ENCODE assay signal across 18 cellular contexts in the genomic region with DNA sequence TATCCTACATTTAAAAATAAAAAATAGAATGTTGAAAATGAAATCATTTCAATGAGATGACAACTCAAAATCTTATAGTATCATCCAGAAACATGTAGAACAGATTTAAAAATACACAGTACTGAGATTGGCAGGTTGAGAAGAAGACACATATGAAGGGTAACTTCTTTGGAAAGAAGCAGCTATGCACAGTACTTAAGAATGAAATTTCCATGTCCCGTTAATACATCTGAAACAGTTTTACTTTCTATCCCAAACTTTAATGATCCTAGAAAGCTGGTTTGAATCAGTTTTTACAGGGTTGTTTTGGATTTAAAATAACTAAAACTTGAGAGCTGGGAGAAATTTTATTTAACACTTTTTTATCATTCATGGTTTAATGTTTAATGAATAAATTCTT. TPM values are rescaled to one million over a fixed set of nuclear protein-coding genes. Genes with fewer than 3 reads are reported as not detected.
DNase-seq lines count a peak whose midpoint lies in the region; ATAC-seq, FAIRE-seq and TF ChIP-seq lines count a peak whose summit lies in the region.
"Had no signal": no experiment of that assay in that cellular context is flagged by ENCODE, and none has a peak within 500 bp of the region (broad histone marks: within the 10 kb centered on the region; RNA-seq: fewer than 3 reads in every experiment).

No MANE protein-coding gene starts in this region.

- H3K9me3 Mint-ChIP-seq in endodermal cell, result no peaks in the 10 kb centered on the region
- H3K9me3 Mint-ChIP-seq: CD4-positive, alpha-beta T cell; HFFc6 had no signal

- in situ Hi-C loops in HepG2 (cut with HindIII; ENCODE audit: extremely low pct_ligation_motif_present, low pct_unique_long_range_greater_than_20kb), result loop anchor here (10.0 kb wide), 2 partner anchors 314 to 554 kb away; no protein-coding TSS in a partner anchor

- H3K36me3 ChIP-seq in liver (ENCODE audit: control insufficient read depth in 4 of 4, insufficient read depth in 3 of 4, low read depth in 1 of 4, low read length in 3 of 4) (no peaks in the 10 kb centered on the region), HepG2 (replicated peaks in 1 of 2; ENCODE audit: control insufficient read depth in 1 of 2, insufficient read depth in 2 of 2, low read length in 2 of 2) (no peaks in the 10 kb centered on the region), parathyroid adenoma (ENCODE audit: control insufficient read depth, insufficient read depth, low read length) (no peaks in the 10 kb centered on the region), endodermal cell (ENCODE audit: control insufficient read depth, insufficient read depth, low read length) (no peaks in the 10 kb centered on the region)
- H3K36me3 ChIP-seq: BE2C had no signal

- no peaks in the 10 kb centered on the region for H3K4me1 Mint-ChIP-seq in T-helper 17 cell
- H3K4me1 Mint-ChIP-seq in endodermal cell, result peaks cover 18% of the 10 kb centered on the region

- DNase-seq in HepG2 (ENCODE audit: low spot score), result no peak
- no peak for DNase-seq in T-helper 17 cell
- DNase-seq in left lobe of liver (ENCODE audit: low spot score), result no peak
- DNase-seq in endodermal cell, result no peak
- DNase-seq in anterior cingulate cortex (lab: John Stamatoyannopoulos, UW), result no peak
- DNase-seq: GOT3, H7 had no signal

- H3K4me3 ChIP-seq in liver (ENCODE audit: low read depth in 1 of 3, low read length in 3 of 3) (peak overlapping the region in 2 of 3 donors; percentile 19 to 20), HepG2 (replicated peaks in 1 of 3; ENCODE audit: insufficient read depth in 1 of 3, low read depth in 2 of 3, low read length in 3 of 3) (no peak overlapping the region), parathyroid adenoma (ENCODE audit: low read depth, low read length) (no peak overlapping the region), endodermal cell (ENCODE audit: low read length) (no peak overlapping the region)
- H3K4me3 ChIP-seq: K562 had no signal

- no peaks in the 10 kb centered on the region for H3K27me3 ChIP-seq in liver (ENCODE audit: control insufficient read depth in 4 of 4, insufficient read depth in 4 of 4, low read length in 3 of 4)
- no peaks in the 10 kb centered on the region for H3K27me3 ChIP-seq in HepG2 (ENCODE audit: control insufficient read depth in 1 of 2, insufficient read depth in 2 of 2, low read length in 2 of 2)
- H3K27me3 ChIP-seq in parathyroid adenoma (ENCODE audit: control insufficient read depth, insufficient read depth, low read length), result no peaks in the 10 kb centered on the region
- no peaks in the 10 kb centered on the region for H3K27me3 ChIP-seq in endodermal cell (ENCODE audit: control insufficient read depth, insufficient read depth, low read length, poor library complexity, severe bottlenecking)
- H3K27me3 ChIP-seq: BE2C had no signal

- H3K27me3 Mint-ChIP-seq in T-helper 17 cell (peaks cover 5% of the 10 kb centered on the region), endodermal cell (ENCODE audit: insufficient read depth) (no peaks in the 10 kb centered on the region)
- H3K27me3 Mint-ChIP-seq: CD4-positive, alpha-beta T cell had no signal

- no peak for FAIRE-seq in HepG2 (lab: Jason Lieb, UNC)
- FAIRE-seq: GM12891 had no signal

- BruUV-seq in HepG2 (replicated peaks; lab: Mats Ljungman, UMichigan), result no TSS peak

- no peak for ATAC-seq in HepG2
- ATAC-seq in T-helper 17 cell, result no peak
- ATAC-seq in left lobe of liver, result peak; percentile 64
- ATAC-seq in HG03469 (IDR thresholded peaks at IDR 0.05; ENCODE audit: unreplicated experiment), result no peak

- intact Hi-C loops in HepG2 (cut with micrococcal nuclease; ENCODE audit: unreplicated experiment), result loop anchor here (1.0 to 5.0 kb wide), 7 partner anchors 34 to 707 kb away; no protein-coding TSS in a partner anchor

- H3K9ac ChIP-seq in liver (ENCODE audit: low read depth in 1 of 2, low read length in 2 of 2) (peak overlapping the region in 1 of 2 donors; percentile 39), HepG2 (ENCODE audit: insufficient read depth, low read depth, low read length) (no peak overlapping the region), parathyroid adenoma (no peak overlapping the region), endodermal cell (ENCODE audit: extremely low read depth, low read length, poor library complexity, severe bottlenecking) (no peak overlapping the region)

- CTCF ChIA-PET in HepG2 (lab: Yijun Ruan, JAX; ENCODE audit: low intra/inter-chr PET ratio, low total read pairs), result interaction anchor here (1.3 to 2.8 kb wide), 5 partner anchors 193 to 617 kb away, joined by 5 to 15 read pairs (median 11); no protein-coding TSS in a partner anchor

- 39% methylated on average over 1 of the region's 1 CpG for WGBS in liver
- WGBS in HepG2 (ENCODE audit: low lambda C conversion rate), result 64% methylated on average over 1 of the region's 1 CpG
- WGBS in endodermal cell (ENCODE audit: insufficient coverage in 1 of 2, insufficient read length in 1 of 2), 2 experiments, result 100% methylated on average over 1 of the region's 1 CpG; no CpG with 5 or more reads in 1 of the 2 experiments

- no peak overlapping the region for H2AFZ ChIP-seq in HepG2 (ENCODE audit: low read length)
- H2AFZ ChIP-seq in parathyroid adenoma, result peak overlapping the region; percentile 14

- no peaks in the 10 kb centered on the region for H3K79me2 ChIP-seq in HepG2 (ENCODE audit: insufficient read depth, low read length)
- H3K79me2 ChIP-seq in parathyroid adenoma, result no peaks in the 10 kb centered on the region

- no peak overlapping the region for H3K4me2 ChIP-seq in HepG2 (ENCODE audit: low read depth, low read length)
- no peak overlapping the region for H3K4me2 ChIP-seq in parathyroid adenoma (ENCODE audit: low read length)

- H3K4me3 Mint-ChIP-seq in T-helper 17 cell (no peak overlapping the region), endodermal cell (no peak overlapping the region)
- H3K4me3 Mint-ChIP-seq: CD4-positive, alpha-beta T cell; HFFc6 had no signal

- H3K36me3 Mint-ChIP-seq in T-helper 17 cell (ENCODE audit: low read depth) (peaks cover 4% of the 10 kb centered on the region), endodermal cell (ENCODE audit: low read depth) (no peaks in the 10 kb centered on the region)

- peaks cover 0 to 4% (median 1%) of the 10 kb centered on the region in 4 donors for H3K4me1 ChIP-seq in liver (ENCODE audit: control insufficient read depth in 4 of 4, insufficient read depth in 4 of 4, low read length in 3 of 4)
- H3K4me1 ChIP-seq in HepG2 (ENCODE audit: insufficient read depth, low read length), result no peaks in the 10 kb centered on the region
- peaks cover 7% of the 10 kb centered on the region for H3K4me1 ChIP-seq in parathyroid adenoma
- peaks cover 3% of the 10 kb centered on the region for H3K4me1 ChIP-seq in endodermal cell (ENCODE audit: control insufficient read depth, insufficient read depth, low read length)
- H3K4me1 ChIP-seq: Caco-2 had no signal

- POLR2A ChIA-PET in HepG2 (lab: Yijun Ruan, JAX), result no interaction called here

- TF ChIP-seq RAD21 in liver (IDR thresholded peaks at IDR 0.05), result no peak
- TF ChIP-seq RAD21 in HepG2 (CRISPR knock-in tag; IDR thresholded peaks at IDR 0.05), result no peak

- H3K27ac Mint-ChIP-seq in T-helper 17 cell (peak overlapping the region; percentile 16), endodermal cell (no peak overlapping the region)
- H3K27ac Mint-ChIP-seq: CD4-positive, alpha-beta T cell; HFFc6 had no signal

- H3K27ac ChIP-seq in liver (ENCODE audit: low read depth in 1 of 2, low read length in 2 of 2) (peak overlapping the region in 1 of 2 donors; percentile 7), HepG2 (ENCODE audit: extremely low read length, insufficient read depth, low read length) (no peak overlapping the region), parathyroid adenoma (no peak overlapping the region), endodermal cell (ENCODE audit: low read depth, low read length) (no peak overlapping the region)
- H3K27ac ChIP-seq: 22Rv1, HL-60 had no signal

- H3K9me3 ChIP-seq in liver (ENCODE audit: control insufficient read depth in 4 of 4, low read length in 3 of 4), result no peaks in the 10 kb centered on the region
- H3K9me3 ChIP-seq in HepG2 (ENCODE audit: low read length), result no peaks in the 10 kb centered on the region
- no peaks in the 10 kb centered on the region for H3K9me3 ChIP-seq in T-helper 17 cell (ENCODE audit: control insufficient read depth, low read length, poor library complexity, severe bottlenecking)
- H3K9me3 ChIP-seq in parathyroid adenoma (ENCODE audit: control insufficient read depth, low read length), result no peaks in the 10 kb centered on the region
- H3K9me3 ChIP-seq in endodermal cell (ENCODE audit: control insufficient read depth, low read length), result no peaks in the 10 kb centered on the region
- H3K9me3 ChIP-seq: BE2C, Caco-2 had no signal

- H4K20me1 ChIP-seq in HepG2 (ENCODE audit: insufficient read depth, low read length), result no peaks in the 10 kb centered on the region

- TF ChIP-seq CTCF in liver (IDR thresholded peaks at IDR 0.05; ENCODE audit: low read depth, low read length, missing input control) (no peak), HepG2 (CRISPR knock-in tag; IDR thresholded peaks at IDR 0.05) (no peak), parathyroid adenoma (IDR thresholded peaks at IDR 0.05) (no peak), endodermal cell (conservative IDR thresholded peaks at IDR 0.05) (no peak)

- TF ChIP-seq EP300 in HepG2 (IDR thresholded peaks at IDR 0.05; ENCODE audit: low read depth in 2 of 2, low read length in 2 of 2), result no peak
- no peak for TF ChIP-seq EP300 in HepG2 (CRISPR knock-in tag; IDR thresholded peaks at IDR 0.05; ENCODE audit: borderline replicate concordance)

- TF ChIP-seq POLR2A in HepG2 (IDR thresholded peaks at IDR 0.05; ENCODE audit: insufficient read depth in 1 of 2, low read depth in 2 of 2, low read length in 2 of 2), result no peak

RNA-seq across cellular contexts. Expression of gene ARRDC3, which starts 36.0 kb away (rescaled TPM):
- total RNA-seq in liver (10 to 100 TPM; 33.3 to 34.7 TPM), HepG2 (2016; rRNA removed; fragmentation: Illumina TruSeq; extraction: Trizol) (12.2 and 24.4 TPM in 2 replicates), T-helper 17 cell (100 to 1,000 TPM; 173 to 200 TPM), left lobe of liver (30.0 TPM), endodermal cell (10 to 100 TPM; 30.5 to 60.7 TPM)
- polyA plus RNA-seq in liver (10 to 100 TPM in 1 of 2 donors, 1 to 10 TPM in 1; 8.8 to 70.4 TPM), HepG2 (2011; rRNA removed) (3.4 and 5.9 TPM in 2 replicates)
- total RNA-seq in HepG2 (2016; cell fraction: cytosol; rRNA removed; fragmentation: Illumina TruSeq; extraction: Trizol; ENCODE audit: low read depth), result 7.8 TPM in 2 replicates
- 13.5 and 19.6 TPM in 2 replicates for total RNA-seq in HepG2 (2016; cell fraction: insoluble cytoplasmic fraction; rRNA removed; fragmentation: Illumina TruSeq; extraction: Trizol)
- total RNA-seq in HepG2 (2016; cell fraction: membrane; rRNA removed; fragmentation: Illumina TruSeq; extraction: Trizol), result 11.0 and 11.3 TPM in 2 replicates
- 46.8 and 50.0 TPM in 2 replicates for total RNA-seq in HepG2 (2016; cell fraction: nucleus; rRNA removed; fragmentation: Illumina TruSeq; extraction: Trizol)
- 1.0 and 3.5 TPM in 2 replicates for polyA plus RNA-seq in HepG2 (2011; cell fraction: cytosol; rRNA removed)
- polyA plus RNA-seq in HepG2 (2011; cell fraction: nucleus; rRNA removed), result 4.1 and 6.4 TPM in 2 replicates
- 10.9 and 12.8 TPM in 2 replicates for polyA plus RNA-seq in HepG2 (2012)
- 0.52 and 0.62 TPM in 2 replicates for polyA plus RNA-seq in HepG2 (2016; cell fraction: cytosol; fragmentation: Illumina TruSeq; extraction: Trizol; ENCODE audit: low read depth)
- polyA plus RNA-seq in HepG2 (2016; cell fraction: insoluble cytoplasmic fraction; fragmentation: Illumina TruSeq; extraction: Trizol; ENCODE audit: low read depth), result 7.6 and 8.4 TPM in 2 replicates
- polyA plus RNA-seq in HepG2 (2016; cell fraction: membrane; fragmentation: Illumina TruSeq; extraction: Trizol; ENCODE audit: low read depth), result 2.1 and 2.7 TPM in 2 replicates
- 35.7 and 39.1 TPM in 2 replicates for polyA plus RNA-seq in HepG2 (2016; cell fraction: nucleus; fragmentation: Illumina TruSeq; extraction: Trizol; ENCODE audit: insufficient read depth, low read depth)
- polyA minus RNA-seq in HepG2 (2011; rRNA and poly(A)+ RNA removed; ENCODE audit: low replicate concordance), result 10.6 and 28.7 TPM in 2 replicates
- 9.8 and 22.2 TPM in 2 replicates for polyA minus RNA-seq in HepG2 (2011; cell fraction: cytosol; rRNA and poly(A)+ RNA removed)
- 15.3 and 23.9 TPM in 2 replicates for polyA minus RNA-seq in HepG2 (2011; cell fraction: nucleus; rRNA and poly(A)+ RNA removed)
- 55.6 TPM for polyA plus RNA-seq in endodermal cell (2013, experiment 1 of 2)
- polyA plus RNA-seq in endodermal cell (2013, experiment 2 of 2), result 57.6 TPM

Comparison
In these comparisons a context has a peak if more than half of its experiments do, and no peak if none do; other contexts are left out.
1. H3K4me3 ChIP-seq: peak in liver (2 of 3); none in HepG2 (0 of 3), parathyroid adenoma (single experiment) and endodermal cell (single experiment).